In the genomic region with DNA sequence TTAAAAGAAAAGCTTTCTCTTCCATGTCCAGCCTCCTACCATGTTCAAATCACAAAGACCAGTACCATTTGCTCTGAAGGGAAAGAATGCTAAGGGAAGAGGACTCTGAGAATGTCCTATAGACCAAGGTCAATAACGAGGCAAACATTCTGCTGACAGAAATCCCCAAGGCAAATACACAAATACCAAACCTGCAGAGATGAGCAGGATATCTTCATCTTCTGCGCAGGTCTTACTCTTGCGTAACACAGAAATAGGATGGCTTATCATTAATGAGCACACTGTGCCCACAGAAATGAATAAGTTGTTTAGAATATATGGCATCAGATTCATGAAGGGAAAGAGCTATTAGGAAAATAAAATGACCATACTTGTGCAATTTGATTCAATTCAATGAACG, we compare ENCODE assay signal across 1 cellular context.
TF ChIP-seq lines count a peak whose summit lies in the region.

No MANE protein-coding gene starts in this region.

TF ChIP-seq in HepG2, 621 proteins besides CTCF, POLR2A, EP300 and RAD21 (continued from another document and continues in another):
- no peak for TF ChIP-seq TCF12 (IDR thresholded peaks at IDR 0.05)
- TF ChIP-seq TCF12 (CRISPR knock-in tag; IDR thresholded peaks at IDR 0.05) = no peak
- 0 out of 2 replicates have a peak, but pooled peaks have one; percentile 39 for TF ChIP-seq ZFP36L1 (CRISPR knock-in tag; IDR thresholded peaks at IDR 0.05)
- no peak for TF ChIP-seq FOXP1 (IDR thresholded peaks at IDR 0.05)
- TF ChIP-seq FOXP1 (CRISPR knock-in tag; IDR thresholded peaks at IDR 0.05) = peak; percentile 74; the same call in 1 of the 2 replicates
- peak; percentile 88 for TF ChIP-seq GATAD2A (CRISPR knock-in tag; IDR thresholded peaks at IDR 0.05)
- peak; percentile 53; the same call in 1 of the 2 replicates for TF ChIP-seq FOXJ3 (CRISPR knock-in tag; IDR thresholded peaks at IDR 0.05; ENCODE audit: borderline replicate concordance)
- no peak for TF ChIP-seq ZNF773 (CRISPR knock-in tag; IDR thresholded peaks at IDR 0.05; ENCODE audit: borderline replicate concordance)
- TF ChIP-seq, protein P1, sequence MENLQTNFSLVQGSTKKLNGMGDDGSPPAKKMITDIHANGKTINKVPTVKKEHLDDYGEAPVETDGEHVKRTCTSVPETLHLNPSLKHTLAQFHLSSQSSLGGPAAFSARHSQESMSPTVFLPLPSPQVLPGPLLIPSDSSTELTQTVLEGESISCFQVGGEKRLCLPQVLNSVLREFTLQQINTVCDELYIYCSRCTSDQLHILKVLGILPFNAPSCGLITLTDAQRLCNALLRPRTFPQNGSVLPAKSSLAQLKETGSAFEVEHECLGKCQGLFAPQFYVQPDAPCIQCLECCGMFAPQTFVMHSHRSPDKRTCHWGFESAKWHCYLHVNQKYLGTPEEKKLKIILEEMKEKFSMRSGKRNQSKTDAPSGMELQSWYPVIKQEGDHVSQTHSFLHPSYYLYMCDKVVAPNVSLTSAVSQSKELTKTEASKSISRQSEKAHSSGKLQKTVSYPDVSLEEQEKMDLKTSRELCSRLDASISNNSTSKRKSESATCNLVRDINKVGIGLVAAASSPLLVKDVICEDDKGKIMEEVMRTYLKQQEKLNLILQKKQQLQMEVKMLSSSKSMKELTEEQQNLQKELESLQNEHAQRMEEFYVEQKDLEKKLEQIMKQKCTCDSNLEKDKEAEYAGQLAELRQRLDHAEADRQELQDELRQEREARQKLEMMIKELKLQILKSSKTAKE (CRISPR knock-in tag; IDR thresholded peaks at IDR 0.05; ENCODE audit: borderline replicate concordance) = 0 out of 2 replicates have a peak, but pooled peaks have one; percentile 22
- TF ChIP-seq RBM22 (optimal IDR thresholded peaks at IDR 0.05; ENCODE audit: low read length) = no peak
- TF ChIP-seq SMYD3 (CRISPR knock-in tag; IDR thresholded peaks at IDR 0.05) = 0 out of 2 replicates have a peak, but pooled peaks have one; percentile 38
- no peak for TF ChIP-seq ZNF121 (CRISPR knock-in tag; IDR thresholded peaks at IDR 0.05)
- peak; percentile 68 for TF ChIP-seq ISL2 (CRISPR knock-in tag; IDR thresholded peaks at IDR 0.05)
- TF ChIP-seq ZGPAT (CRISPR knock-in tag; IDR thresholded peaks at IDR 0.05) = peak; percentile 39; the same call in 1 of the 2 replicates
- peak; percentile 65; the same call in 1 of the 2 replicates for TF ChIP-seq HMG20A (CRISPR knock-in tag; IDR thresholded peaks at IDR 0.05; ENCODE audit: borderline replicate concordance)
- 0 out of 2 replicates have a peak, but pooled peaks have one; percentile 40 for TF ChIP-seq PHF21A (CRISPR knock-in tag; IDR thresholded peaks at IDR 0.05)
- no peak for TF ChIP-seq ZFAT (CRISPR knock-in tag; conservative IDR thresholded peaks at IDR 0.05)
- no peak for TF ChIP-seq CBX1 (IDR thresholded peaks at IDR 0.05; ENCODE audit: low read depth)
- TF ChIP-seq KMT2A (CRISPR knock-in tag; IDR thresholded peaks at IDR 0.05) = no peak
- peak; percentile 70; the same call in 1 of the 2 replicates for TF ChIP-seq PITX1 (CRISPR knock-in tag; IDR thresholded peaks at IDR 0.05)
- peak; percentile 85 for TF ChIP-seq HDAC2 (CRISPR knock-in tag; IDR thresholded peaks at IDR 0.05)
- TF ChIP-seq TRIM24 (CRISPR knock-in tag; IDR thresholded peaks at IDR 0.05) = no peak
- TF ChIP-seq, protein P2, sequence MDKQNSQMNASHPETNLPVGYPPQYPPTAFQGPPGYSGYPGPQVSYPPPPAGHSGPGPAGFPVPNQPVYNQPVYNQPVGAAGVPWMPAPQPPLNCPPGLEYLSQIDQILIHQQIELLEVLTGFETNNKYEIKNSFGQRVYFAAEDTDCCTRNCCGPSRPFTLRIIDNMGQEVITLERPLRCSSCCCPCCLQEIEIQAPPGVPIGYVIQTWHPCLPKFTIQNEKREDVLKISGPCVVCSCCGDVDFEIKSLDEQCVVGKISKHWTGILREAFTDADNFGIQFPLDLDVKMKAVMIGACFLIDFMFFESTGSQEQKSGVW (CRISPR knock-in tag; IDR thresholded peaks at IDR 0.05; ENCODE audit: borderline replicate concordance) = no peak
- peak; percentile 48 for TF ChIP-seq SAP130 (CRISPR knock-in tag; IDR thresholded peaks at IDR 0.05; ENCODE audit: low read depth)
- TF ChIP-seq PREB (CRISPR knock-in tag; IDR thresholded peaks at IDR 0.05) = no peak
- no peak for TF ChIP-seq REPIN1 (CRISPR knock-in tag; IDR thresholded peaks at IDR 0.05; ENCODE audit: borderline replicate concordance, low read depth)
- TF ChIP-seq AHDC1 (CRISPR knock-in tag; IDR thresholded peaks at IDR 0.05; ENCODE audit: borderline replicate concordance) = peak; percentile 80; the same call in 1 of the 2 replicates
- TF ChIP-seq CCDC6 (CRISPR knock-in tag; IDR thresholded peaks at IDR 0.05) = no peak
- no peak for TF ChIP-seq BCL3 (CRISPR knock-in tag; IDR thresholded peaks at IDR 0.05)
- TF ChIP-seq ZBTB14 (CRISPR knock-in tag; IDR thresholded peaks at IDR 0.05) = no peak
- peak; percentile 79 for TF ChIP-seq ESRRA (CRISPR knock-in tag; IDR thresholded peaks at IDR 0.05; ENCODE audit: low read depth)
- TF ChIP-seq KLF11 (CRISPR knock-in tag; IDR thresholded peaks at IDR 0.05) = no peak
- TF ChIP-seq MEF2D (CRISPR knock-in tag; IDR thresholded peaks at IDR 0.05) = 0 out of 2 replicates have a peak, but pooled peaks have one; percentile 19
- TF ChIP-seq, protein P3, sequence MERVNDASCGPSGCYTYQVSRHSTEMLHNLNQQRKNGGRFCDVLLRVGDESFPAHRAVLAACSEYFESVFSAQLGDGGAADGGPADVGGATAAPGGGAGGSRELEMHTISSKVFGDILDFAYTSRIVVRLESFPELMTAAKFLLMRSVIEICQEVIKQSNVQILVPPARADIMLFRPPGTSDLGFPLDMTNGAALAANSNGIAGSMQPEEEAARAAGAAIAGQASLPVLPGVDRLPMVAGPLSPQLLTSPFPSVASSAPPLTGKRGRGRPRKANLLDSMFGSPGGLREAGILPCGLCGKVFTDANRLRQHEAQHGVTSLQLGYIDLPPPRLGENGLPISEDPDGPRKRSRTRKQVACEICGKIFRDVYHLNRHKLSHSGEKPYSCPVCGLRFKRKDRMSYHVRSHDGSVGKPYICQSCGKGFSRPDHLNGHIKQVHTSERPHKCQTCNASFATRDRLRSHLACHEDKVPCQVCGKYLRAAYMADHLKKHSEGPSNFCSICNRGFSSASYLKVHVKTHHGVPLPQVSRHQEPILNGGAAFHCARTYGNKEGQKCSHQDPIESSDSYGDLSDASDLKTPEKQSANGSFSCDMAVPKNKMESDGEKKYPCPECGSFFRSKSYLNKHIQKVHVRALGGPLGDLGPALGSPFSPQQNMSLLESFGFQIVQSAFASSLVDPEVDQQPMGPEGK (CRISPR knock-in tag; IDR thresholded peaks at IDR 0.05) = peak; percentile 39; the same call in 1 of the 2 replicates
- TF ChIP-seq, protein P4, sequence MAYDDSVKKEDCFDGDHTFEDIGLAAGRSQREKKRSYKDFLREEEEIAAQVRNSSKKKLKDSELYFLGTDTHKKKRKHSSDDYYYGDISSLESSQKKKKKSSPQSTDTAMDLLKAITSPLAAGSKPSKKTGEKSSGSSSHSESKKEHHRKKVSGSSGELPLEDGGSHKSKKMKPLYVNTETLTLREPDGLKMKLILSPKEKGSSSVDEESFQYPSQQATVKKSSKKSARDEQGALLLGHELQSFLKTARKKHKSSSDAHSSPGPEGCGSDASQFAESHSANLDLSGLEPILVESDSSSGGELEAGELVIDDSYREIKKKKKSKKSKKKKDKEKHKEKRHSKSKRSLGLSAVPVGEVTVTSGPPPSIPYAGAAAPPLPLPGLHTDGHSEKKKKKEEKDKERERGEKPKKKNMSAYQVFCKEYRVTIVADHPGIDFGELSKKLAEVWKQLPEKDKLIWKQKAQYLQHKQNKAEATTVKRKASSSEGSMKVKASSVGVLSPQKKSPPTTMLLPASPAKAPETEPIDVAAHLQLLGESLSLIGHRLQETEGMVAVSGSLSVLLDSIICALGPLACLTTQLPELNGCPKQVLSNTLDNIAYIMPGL (CRISPR knock-in tag; IDR thresholded peaks at IDR 0.05; ENCODE audit: borderline replicate concordance in 1 of 2, low read depth in 1 of 2) = no peak
- TF ChIP-seq KAT7 (CRISPR knock-in tag; IDR thresholded peaks at IDR 0.05; ENCODE audit: borderline replicate concordance) = no peak
- TF ChIP-seq HNF4G (IDR thresholded peaks at IDR 0.05; ENCODE audit: borderline replicate concordance, low read depth, low read length) = peak; percentile 41; the same call in 1 of the 2 replicates
- no peak for TF ChIP-seq HNF4G (CRISPR knock-in tag; IDR thresholded peaks at IDR 0.05; ENCODE audit: borderline replicate concordance, low read depth)
